In the genomic region with DNA sequence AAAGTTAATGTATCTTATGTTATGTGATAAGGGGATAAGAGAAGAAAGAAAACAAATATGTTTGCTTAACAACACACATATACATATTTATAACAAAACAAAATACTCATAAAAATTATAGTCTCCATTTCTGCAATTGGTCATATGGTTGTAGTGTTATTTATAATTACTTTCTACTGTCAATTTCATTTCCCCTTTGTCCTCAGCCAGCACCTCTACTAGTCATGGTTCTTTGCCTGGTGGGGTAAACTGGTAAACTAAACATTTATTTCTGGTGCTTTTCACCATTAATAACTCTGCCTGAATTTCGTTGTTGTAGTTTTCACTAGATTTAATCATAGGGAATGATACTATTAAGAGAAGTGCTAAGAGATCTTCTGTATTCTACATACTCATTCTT, we compare ENCODE assay signal across 19 cellular contexts.
"Had no signal": no experiment of that assay in that cellular context is flagged by ENCODE, and none has a peak within 500 bp of the region (broad histone marks: within the 10 kb centered on the region; RNA-seq: fewer than 3 reads in every experiment).

No MANE protein-coding gene starts in this region.

- FAIRE-seq: endothelial cell of umbilical vein, pancreas, small intestine had no signal

- H3K27me3 Mint-ChIP-seq: naive B cell, progenitor cell of endocrine pancreas had no signal

- H3K9me3 ChIP-seq: pancreas had no signal

- H3K9me3 Mint-ChIP-seq: endodermal cell, naive B cell had no signal

- H3K4me3 ChIP-seq: hepatocyte, pancreas had no signal

- H3K27me3 ChIP-seq: foreskin keratinocyte, hepatocyte, pancreas had no signal

- ATAC-seq: foreskin keratinocyte, pancreas, right cardiac atrium had no signal

- H3K27ac Mint-ChIP-seq: endodermal cell, naive B cell, nephron, progenitor cell of endocrine pancreas had no signal

- H3K27ac ChIP-seq: foreskin keratinocyte, hepatocyte, pancreas had no signal

- H3K4me1 ChIP-seq: pancreas had no signal

- H3K4me3 Mint-ChIP-seq: endodermal cell, naive B cell, nephron had no signal

- H3K36me3 ChIP-seq: pancreas had no signal

- DNase-seq: effector CD4-positive, alpha-beta T cell; endodermal cell; erythroblast; foreskin keratinocyte; kidney glomerular epithelial cell; mesendoderm; naive B cell; occipital lobe; pancreas; right cardiac atrium; small intestine; stimulated activated CD4-positive, alpha-beta T cell treated with anti-CD3 and anti-CD28 coated beads, Interleukin-12 subunit alpha, Interleukin-12 subunit beta, amount 100 ng/mL, for 4 hours; stimulated activated CD4-positive, alpha-beta T cell treated with anti-CD3 and anti-CD28 coated beads, Interleukin-2, amount 100 ng/mL, for 48 hours; stimulated activated naive CD4-positive, alpha-beta T cell treated with Interleukin-2 at 50 U/mL for 16 hours; trophoblast cell had no signal

- H3K36me3 Mint-ChIP-seq: naive B cell had no signal
